1 cellular context compared by ENCODE assay signal in genomic region chrX:118499295-118499694, GRCh38.
TF ChIP-seq lines count a peak whose summit lies in the region.

No MANE protein-coding gene starts in this region.

TF ChIP-seq in IMR-90, 13 proteins besides CTCF, POLR2A, EP300 and RAD21 (continued from another document):
- TF ChIP-seq ELK1 (IDR thresholded peaks at IDR 0.05; ENCODE audit: borderline replicate concordance, low read depth, low read length) (no peak), FOS (IDR thresholded peaks at IDR 0.05; ENCODE audit: low read depth, low read length) (no peak), MXI1 (IDR thresholded peaks at IDR 0.05; ENCODE audit: borderline replicate concordance, low read depth, low read length) (no peak), CEBPB (IDR thresholded peaks at IDR 0.05; ENCODE audit: low read depth, low read length) (no peak), BHLHE40 (IDR thresholded peaks at IDR 0.05; ENCODE audit: low read depth, low read length) (no peak), SMC3 (IDR thresholded peaks at IDR 0.05; ENCODE audit: low read depth, low read length) (no peak), MAFK (IDR thresholded peaks at IDR 0.05; ENCODE audit: low read depth, low read length) (no peak), RFX5 (IDR thresholded peaks at IDR 0.05; ENCODE audit: low read depth, low read length) (no peak)
